ENCODE assay signal across 1 cellular context in genomic region chr6:122472022-122472340, GRCh38.
TF ChIP-seq lines count a peak whose summit lies in the region.

No MANE protein-coding gene starts in this region.

TF ChIP-seq in HEK293, 187 proteins besides CTCF, POLR2A, EP300 and RAD21 (continued from another document):
- TF ChIP-seq ZNF423 (tag by site-specific recombination; IDR thresholded peaks at IDR 0.05) (no peak), ZNF335 (tag by site-specific recombination; conservative IDR thresholded peaks at IDR 0.05) (peak; percentile 3; the same call in 1 of the 2 replicates), ZNF280D (tag by site-specific recombination; IDR thresholded peaks at IDR 0.05) (no peak), ZNF2 (tag by site-specific recombination; IDR thresholded peaks at IDR 0.05) (no peak), ZNF621 (tag by site-specific recombination; IDR thresholded peaks at IDR 0.05) (no peak)
